In the genomic region with DNA sequence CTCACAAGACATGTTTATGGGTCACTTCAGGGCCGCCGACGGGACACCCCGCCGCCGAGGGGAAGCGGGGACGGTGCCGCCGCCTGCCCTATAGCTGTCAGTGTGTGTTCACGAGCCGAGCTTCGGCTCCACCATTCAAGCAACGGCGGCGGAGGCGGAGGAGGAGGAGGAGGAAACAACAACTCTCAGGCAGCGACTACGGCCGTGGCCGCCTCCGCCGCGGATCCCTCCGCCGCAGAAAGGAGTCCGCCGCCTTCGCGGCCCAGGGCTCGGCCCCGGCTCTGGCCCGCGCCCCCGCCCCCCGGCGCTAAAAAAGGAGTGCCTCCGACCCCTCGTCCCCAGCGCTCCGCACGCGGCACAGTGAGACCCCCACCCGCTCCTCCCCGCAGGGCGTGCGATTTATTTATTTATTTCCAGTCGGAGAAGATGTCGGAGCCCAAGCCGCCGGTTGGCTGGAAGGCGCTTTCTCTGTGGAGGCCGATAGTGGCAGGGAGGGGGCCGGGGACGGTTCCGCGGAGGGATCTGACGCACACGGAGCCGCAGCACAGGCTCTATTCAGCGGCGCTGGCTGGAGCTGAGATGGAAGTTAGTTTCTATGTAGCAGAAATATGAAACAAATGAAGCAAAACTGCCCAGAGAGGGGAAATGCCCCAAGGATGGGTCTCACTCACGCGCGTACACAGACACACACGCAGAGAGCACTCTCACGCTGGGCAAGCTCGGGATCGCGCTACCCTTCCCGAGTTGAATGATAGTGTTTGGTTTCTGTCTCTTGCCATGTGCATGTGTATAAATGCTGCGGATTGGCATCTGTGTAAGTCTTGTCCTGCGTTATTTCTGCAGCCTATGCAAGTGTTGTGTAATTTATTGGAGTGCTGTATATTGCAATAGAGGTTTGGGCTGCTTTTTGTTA, we compare ENCODE assay signal across 8 cellular contexts. TPM values are rescaled to one million over a fixed set of nuclear protein-coding genes. Genes with fewer than 3 reads are reported as not detected.
DNase-seq lines count a peak whose midpoint lies in the region; ATAC-seq and TF ChIP-seq lines count a peak whose summit lies in the region.

A gene (minus strand): TSS at position 198 of the 913 bp plus-strand sequence. CDS start 186 bp downstream, at position 12.

- intact Hi-C loops in PC-3 (cut with micrococcal nuclease): loop anchor here (2.0 to 10.0 kb wide), 3 partner anchors 96 to 459 kb away; a partner anchor contains a TSS

- H3K36me3 ChIP-seq in PC-3 (ENCODE audit: low read depth, low read length) (no peaks in the 10 kb centered on the region; the same call in 1 of the 2 replicates), mucosa of rectum (ENCODE audit: control insufficient read depth in 2 of 2, insufficient read depth in 2 of 2, low read length in 2 of 2) (no peaks in the 10 kb centered on the region)

- H3K27ac ChIP-seq in PC-3 (ENCODE audit: low read length) (peak within 1 kb of the TSS; percentile 75), mucosa of rectum (ENCODE audit: low read depth in 2 of 2, low read length in 2 of 2) (peak within 1 kb of the TSS; percentile 98)

- H3K9ac ChIP-seq in PC-3 (ENCODE audit: low read length): peak within 1 kb of the TSS; percentile 95
- peak within 1 kb of the TSS; percentile 90 for H3K9ac ChIP-seq in mucosa of rectum (ENCODE audit: low read depth in 1 of 2, low read length in 2 of 2)

- H3K9me3 ChIP-seq in PC-3 (ENCODE audit: low read length) (no peaks in the 10 kb centered on the region), mucosa of rectum (ENCODE audit: control insufficient read depth in 2 of 2, low read length in 2 of 2) (no peaks in the 10 kb centered on the region)

- TF ChIP-seq CTCF in PC-3 (conservative IDR thresholded peaks at IDR 0.05; ENCODE audit: low read depth, low read length) (no peak), epithelial cell of proximal tubule (conservative IDR thresholded peaks at IDR 0.05; ENCODE audit: low read depth, low read length) (no peak)

- peaks cover 11% of the 10 kb centered on the region; the same call in 1 of the 2 replicates for H3K4me1 ChIP-seq in PC-3 (ENCODE audit: insufficient read depth, low read length)
- H3K4me1 ChIP-seq in mucosa of rectum (ENCODE audit: control insufficient read depth in 2 of 2, insufficient read depth in 2 of 2, low read length in 2 of 2): peaks cover 3 to 14% of the 10 kb centered on the region in 2 donors

- DNase-seq in DMS53 (lab: John Stamatoyannopoulos, UW): peak; percentile 96
- peak; percentile 93 for DNase-seq in Jurkat, Clone E6-1 (ENCODE audit: low read depth, low spot score)
- DNase-seq in PC-3: peak; percentile 79
- peak; percentile 85 for DNase-seq in activated T-cell treated with anti-CD3 and anti-CD28 coated beads for 48 hours (ENCODE audit: low read depth)
- DNase-seq in epithelial cell of proximal tubule (ENCODE audit: low read depth): peak; percentile 81
- DNase-seq in stimulated activated CD8-positive, alpha-beta memory T cell treated with anti-CD3 and anti-CD28 coated beads, Interleukin-4, amount 100 ng/mL, for 4 hours (ENCODE audit: low read depth in 2 of 2, low spot score in 1 of 2): peak; percentile 81 to 84

- H3K4me3 ChIP-seq in Jurkat, Clone E6-1 (ENCODE audit: low read length): peak within 1 kb of the TSS; percentile 80
- H3K4me3 ChIP-seq in PC-3 (ENCODE audit: low read length): peak within 1 kb of the TSS; percentile 99
- H3K4me3 ChIP-seq in epithelial cell of proximal tubule (ENCODE audit: low read depth, low read length): peak within 1 kb of the TSS; percentile 72
- peak within 1 kb of the TSS; percentile 92 to 100 for H3K4me3 ChIP-seq in mucosa of rectum (ENCODE audit: low read length in 2 of 2)

- 0 out of 2 replicates have a peak, but pooled peaks cover 9% of the 10 kb centered on the region for H4K20me1 ChIP-seq in PC-3 (ENCODE audit: low read length)

- no peaks in the 10 kb centered on the region for H3F3A ChIP-seq in PC-3 (ENCODE audit: low read length, unreplicated experiment)

- TSS peak; percentile 85 for BruUV-seq in PC-3 (replicated peaks; lab: Mats Ljungman, UMichigan)

- ATAC-seq in GM21717 (IDR thresholded peaks at IDR 0.05; ENCODE audit: unreplicated experiment): peak; percentile 72
- peak; percentile 66 for ATAC-seq in PC-3

- H3K27me3 ChIP-seq in PC-3 (ENCODE audit: low read length) (no peaks in the 10 kb centered on the region), mucosa of rectum (ENCODE audit: control insufficient read depth in 2 of 2, insufficient read depth in 2 of 2, low read length in 2 of 2) (no peaks in the 10 kb centered on the region)

- peak within 1 kb of the TSS; percentile 92 for H3K4me2 ChIP-seq in PC-3 (ENCODE audit: low read length)

- H3K9me2 ChIP-seq in PC-3 (replicated peaks; ENCODE audit: low read length): no peaks in the 10 kb centered on the region

- CTCF ChIA-PET in PC-3 (lab: Charles Lee): no interaction called here

- POLR2A ChIA-PET in PC-3 (lab: Charles Lee; ENCODE audit: unreplicated experiment): interaction anchor here (0.6 kb wide), 2 partner anchors 211 to 659 kb away, joined by 3 to 6 read pairs; a partner anchor contains a TSS

- H2AFZ ChIP-seq in PC-3 (ENCODE audit: low read length): peak within 1 kb of the TSS; percentile 99

- peaks cover 38% of the 10 kb centered on the region for H3K79me2 ChIP-seq in PC-3 (ENCODE audit: low read length)

RNA-seq across cellular contexts. Expression of the gene that starts here (rescaled TPM):
- polyA plus RNA-seq in Jurkat, Clone E6-1 (2012; ENCODE audit: insufficient read depth, insufficient read length): 14.2 TPM
- total RNA-seq in PC-3 (2014; rRNA removed): 20.8 and 21.2 TPM in 2 replicates
- 12.9 and 16.7 TPM in 2 replicates for total RNA-seq in epithelial cell of proximal tubule

Comparison
In these comparisons a context has a peak if more than half of its experiments do, and no peak if none do; other contexts are left out.
1. Peak in every context shown above with its lines: DNase-seq, ATAC-seq, H3K4me3 ChIP-seq and H3K27ac ChIP-seq.